Comparison of ENCODE assay signal across 26 cellular contexts in the genomic region with DNA sequence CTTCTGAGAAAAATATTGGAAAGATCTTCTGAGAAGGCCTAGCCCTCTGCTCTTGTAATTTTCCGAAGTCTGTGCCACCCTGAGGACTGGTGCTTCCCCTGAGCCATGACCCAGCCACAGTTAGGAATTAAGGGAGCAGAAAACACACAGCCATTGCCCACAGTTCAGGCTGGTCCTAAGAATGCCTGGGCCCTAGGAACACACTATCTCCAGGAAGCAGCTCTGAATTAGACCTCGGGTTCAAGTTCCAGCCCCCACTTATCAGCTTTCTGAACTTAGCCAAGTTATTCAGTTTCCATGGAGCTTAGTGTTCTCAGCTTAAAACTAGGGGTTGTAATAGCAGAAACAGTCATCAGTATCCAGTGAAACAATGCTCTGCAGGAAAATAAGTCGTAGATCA. TPM values are rescaled to one million over a fixed set of nuclear protein-coding genes. Genes with fewer than 3 reads are reported as not detected.
"Had no signal": no experiment of that assay in that cellular context is flagged by ENCODE, and none has a peak within 500 bp of the region (broad histone marks: within the 10 kb centered on the region; RNA-seq: fewer than 3 reads in every experiment).

No MANE protein-coding gene starts in this region.

- H3K27me3 ChIP-seq: dorsolateral prefrontal cortex, gastrocnemius medialis, hepatocyte, neural progenitor cell, testis, tibial artery had no signal

- H3K27ac ChIP-seq: dorsolateral prefrontal cortex, epithelial cell of prostate, gastrocnemius medialis, hepatocyte, neural progenitor cell, parathyroid adenoma, prostate gland, testis, tibial artery had no signal

- H3K36me3 ChIP-seq: gastrocnemius medialis, neural progenitor cell, prostate gland, tibial artery had no signal

- H3K9ac ChIP-seq: neural progenitor cell, parathyroid adenoma had no signal

- H3K4me1 ChIP-seq: neural progenitor cell, parathyroid adenoma, prostate gland, testis, tibial artery had no signal

- H3K9me3 ChIP-seq: gastrocnemius medialis, prostate gland, testis, tibial artery had no signal

- FAIRE-seq: kidney had no signal

- H3K79me2 ChIP-seq: hepatocyte, parathyroid adenoma had no signal

- H3K4me3 ChIP-seq: dorsolateral prefrontal cortex, gastrocnemius medialis, hepatocyte, neural progenitor cell, prostate gland, testis, tibial artery had no signal

- ATAC-seq: esophagus mucosa; gastrocnemius medialis; naive thymus-derived CD4-positive, alpha-beta T cell; sciatic nerve; stimulated activated memory B cell treated with anti-CD40 and anti-IgM and Interleukin-4, amounts not matched to agents 10 μg/mL and 1 μg/mL and 100 μg/mL, for 72 hours; stimulated activated naive CD8-positive, alpha-beta T cell treated with anti-CD3 and anti-CD28 coated beads, Interleukin-15, Interleukin-2, amounts not matched to agents 100 U/mL and 50 U/mL, for 24 hours had no signal

- DNase-seq: caudate nucleus; cerebellar nuclear complex; cortex of kidney; dorsolateral prefrontal cortex; effector CD4-positive, alpha-beta T cell; foreskin fibroblast; gastrocnemius medialis; head of caudate nucleus; kidney; mesendoderm; midbrain; naive thymus-derived CD4-positive, alpha-beta T cell; stimulated activated CD4-positive, alpha-beta T cell treated with anti-CD3 and anti-CD28 coated beads, Interleukin-2, amount 100 ng/mL, for 24 hours; stimulated activated CD4-positive, alpha-beta T cell treated with anti-CD3 and anti-CD28 coated beads, Interleukin-4, amount 100 ng/mL, for 24 hours; stimulated activated naive CD8-positive, alpha-beta T cell treated with anti-CD3 and anti-CD28 coated beads, Interleukin-15, Interleukin-2, amounts not matched to agents 100 U/mL and 50 U/mL, for 24 hours; substantia nigra; testis; tibial artery had no signal

- H2AFZ ChIP-seq: hepatocyte, neural progenitor cell, parathyroid adenoma had no signal

- H3K4me2 ChIP-seq: hepatocyte, neural progenitor cell had no signal

RNA-seq across cellular contexts. Expression of a gene that starts 56.0 kb away (rescaled TPM):
- total RNA-seq: naive thymus-derived CD4-positive, alpha-beta T cell had no signal
- polyA plus RNA-seq: naive thymus-derived CD4-positive, alpha-beta T cell had no signal
